26 cellular contexts compared by ENCODE assay signal in the genomic region with DNA sequence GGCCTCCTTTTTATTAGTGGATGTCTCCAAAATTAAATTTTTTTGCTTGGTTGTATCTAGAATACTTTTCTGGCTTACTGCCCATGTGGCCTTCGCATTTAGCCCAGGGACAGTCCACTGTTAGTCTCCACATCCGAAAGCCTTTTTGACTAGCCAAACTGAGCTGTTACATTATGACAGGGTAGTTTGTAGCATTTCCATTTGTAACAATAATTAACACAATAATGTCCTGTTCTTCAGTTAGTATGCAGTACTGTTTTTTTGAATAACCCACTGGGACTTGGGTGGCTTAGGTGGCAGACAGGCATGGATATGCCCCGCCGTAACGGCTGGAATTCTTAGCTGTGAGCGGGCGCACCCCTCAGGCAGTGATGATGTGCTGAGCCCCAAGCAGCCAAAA. TPM values are rescaled to one million over a fixed set of nuclear protein-coding genes. Genes with fewer than 3 reads are reported as not detected.
DNase-seq lines count a peak whose midpoint lies in the region; ATAC-seq and TF ChIP-seq lines count a peak whose summit lies in the region.
"Had no signal": no experiment of that assay in that cellular context is flagged by ENCODE, and none has a peak within 500 bp of the region (broad histone marks: within the 10 kb centered on the region; RNA-seq: fewer than 3 reads in every experiment).

No MANE protein-coding gene starts in this region.

- H3K79me2 ChIP-seq in PC-3 (ENCODE audit: low read length) (no peaks in the 10 kb centered on the region), smooth muscle cell (ENCODE audit: low read depth) (no peaks in the 10 kb centered on the region)

- WGBS in smooth muscle cell (ENCODE audit: low lambda C conversion rate) = 93% methylated on average over 7 of the region's 7 CpGs

- CTCF ChIA-PET in PC-3 (lab: Charles Lee) = interaction anchor here (1.5 kb wide), 1 partner anchor 11 kb away, joined by 8 read pairs; no protein-coding TSS in a partner anchor

- H3K27me3 ChIP-seq in PC-3 (ENCODE audit: low read length) (no peaks in the 10 kb centered on the region), smooth muscle cell (ENCODE audit: low read depth) (no peaks in the 10 kb centered on the region)
- H3K27me3 ChIP-seq: gastroesophageal sphincter had no signal

- H3F3A ChIP-seq in PC-3 (ENCODE audit: low read length, unreplicated experiment) = no peaks in the 10 kb centered on the region
- no peaks in the 10 kb centered on the region for H3F3A ChIP-seq in smooth muscle cell (ENCODE audit: low read depth)

- peaks cover 6% of the 10 kb centered on the region for H3K4me1 Mint-ChIP-seq in chondrocyte (ENCODE audit: low read depth)
- H3K4me1 Mint-ChIP-seq in activated T-cell treated with anti-CD3 and anti-CD28 coated beads, Interleukin-2, amount 50 U/mL, for 4 hours (ENCODE audit: low read depth) = no peaks in the 10 kb centered on the region
- H3K4me1 Mint-ChIP-seq: activated T-helper 17 cell treated with anti-CD3 and anti-CD28 coated beads, Interleukin-2, amount 50 U/mL, for 72 hours; memory B cell had no signal

- peak overlapping the region; percentile 49 for H3K27ac Mint-ChIP-seq in chondrocyte (ENCODE audit: unreplicated experiment)
- H3K27ac Mint-ChIP-seq: activated T-helper 17 cell treated with anti-CD3 and anti-CD28 coated beads, Interleukin-2, amount 50 U/mL, for 72 hours; CD4-positive, CD25-positive, alpha-beta regulatory T cell; memory B cell; progenitor cell of endocrine pancreas; T-helper 1 cell treated with Interleukin-12 subunit alpha and Interleukin-12 subunit beta and Interleukin-4 antibody, amounts not matched to agents 30 μg/mL and 1 μg/mL, for 36 hours had no signal

- no peak overlapping the region for H3K4me3 Mint-ChIP-seq in chondrocyte (ENCODE audit: unreplicated experiment)
- no peak overlapping the region for H3K4me3 Mint-ChIP-seq in activated T-cell treated with anti-CD3 and anti-CD28 coated beads, Interleukin-2, amount 50 U/mL, for 4 hours
- H3K4me3 Mint-ChIP-seq: activated T-helper 17 cell treated with anti-CD3 and anti-CD28 coated beads, Interleukin-2, amount 50 U/mL, for 72 hours; CD4-positive, CD25-positive, alpha-beta regulatory T cell; memory B cell; T-helper 1 cell treated with Interleukin-12 subunit alpha and Interleukin-12 subunit beta and Interleukin-4 antibody, amounts not matched to agents 30 μg/mL and 1 μg/mL, for 36 hours had no signal

- BruUV-seq in PC-3 (replicated peaks; lab: Mats Ljungman, UMichigan) = no TSS peak

- TF ChIP-seq CTCF in PC-3 (conservative IDR thresholded peaks at IDR 0.05; ENCODE audit: low read depth, low read length) (no peak), chondrocyte (IDR thresholded peaks at IDR 0.05) (no peak), smooth muscle cell (IDR thresholded peaks at IDR 0.05; ENCODE audit: borderline replicate concordance, insufficient read depth, poor library complexity, severe bottlenecking) (no peak)

- H3K9ac ChIP-seq in PC-3 (ENCODE audit: low read length) (no peak overlapping the region), smooth muscle cell (ENCODE audit: low read depth) (peak overlapping the region; percentile 15)

- no peaks in the 10 kb centered on the region for H3K27me3 Mint-ChIP-seq in chondrocyte (ENCODE audit: low read depth)
- H3K27me3 Mint-ChIP-seq in activated T-cell treated with anti-CD3 and anti-CD28 coated beads, Interleukin-2, amount 50 U/mL, for 4 hours (ENCODE audit: low read depth) = no peaks in the 10 kb centered on the region
- H3K27me3 Mint-ChIP-seq: activated T-helper 17 cell treated with anti-CD3 and anti-CD28 coated beads, Interleukin-2, amount 50 U/mL, for 72 hours; progenitor cell of endocrine pancreas had no signal

- intact Hi-C loops in PC-3 (cut with micrococcal nuclease) (no loop called here), posterior cingulate gyrus (cut with DNase I) (no loop called here)

- H3K4me2 ChIP-seq in PC-3 (ENCODE audit: low read length) (no peak overlapping the region), smooth muscle cell (no peak overlapping the region)

- DNase-seq in PC-3 = no peak
- DNase-seq in chondrocyte (ENCODE audit: low spot score) = no peak
- DNase-seq in smooth muscle cell (lab: John Stamatoyannopoulos, UW; ENCODE audit: unreplicated experiment) = no peak
- DNase-seq in activated T-cell treated with anti-CD3 and anti-CD28 coated beads, Interleukin-2, amount 50 U/mL, for 4 hours = no peak
- DNase-seq in posterior cingulate gyrus = no peak
- DNase-seq: activated CD4-positive, alpha-beta T cell treated with anti-CD3 and anti-CD28 coated beads, Interleukin-2, amount 50 U/mL, for 48 hours; activated CD8-positive, alpha-beta memory T cell treated with anti-CD3 and anti-CD28 coated beads, Interleukin-2, amount 50 U/mL, for 4 hours; activated naive CD4-positive, alpha-beta T cell treated with anti-CD3 and anti-CD28 coated beads, Interleukin-2, amount 50 U/mL, for 16 hours; amygdala; CD4-positive, CD25-positive, alpha-beta regulatory T cell; central memory CD4-positive, alpha-beta T cell; dermis blood vessel endothelial cell; hippocampal formation; KBM-7; left colon; MM.1S; NCI-H2081; NCI-H2227 treated with DMSO at 0.1 percent for 48 hours; NCI-H748 treated with DMSO at 0.1 percent for 48 hours; stimulated activated naive CD4-positive, alpha-beta T cell treated with Interleukin-2 at 50 U/mL for 16 hours had no signal

- H3K36me3 ChIP-seq in PC-3 (ENCODE audit: low read depth, low read length) = no peaks in the 10 kb centered on the region
- H3K36me3 ChIP-seq in smooth muscle cell (ENCODE audit: low read depth) = no peaks in the 10 kb centered on the region
- H3K36me3 ChIP-seq: gastroesophageal sphincter, HAP-1 had no signal

- no peaks in the 10 kb centered on the region for H3K36me3 Mint-ChIP-seq in chondrocyte (ENCODE audit: low read depth)
- no peaks in the 10 kb centered on the region for H3K36me3 Mint-ChIP-seq in activated T-cell treated with anti-CD3 and anti-CD28 coated beads, Interleukin-2, amount 50 U/mL, for 4 hours (ENCODE audit: insufficient read depth)
- H3K36me3 Mint-ChIP-seq: CD4-positive, CD25-positive, alpha-beta regulatory T cell had no signal

- peaks cover 45% of the 10 kb centered on the region for H3K4me1 ChIP-seq in PC-3 (ENCODE audit: insufficient read depth, low read length)
- H3K4me1 ChIP-seq in smooth muscle cell (ENCODE audit: low read depth) = no peaks in the 10 kb centered on the region
- H3K4me1 ChIP-seq: gastroesophageal sphincter had no signal

- POLR2A ChIA-PET in PC-3 (lab: Charles Lee; ENCODE audit: unreplicated experiment) = no interaction called here

- H3K4me3 ChIP-seq in PC-3 (ENCODE audit: low read length) (no peak overlapping the region), smooth muscle cell (no peak overlapping the region)
- H3K4me3 ChIP-seq: gastroesophageal sphincter, HAP-1 had no signal

- no peak overlapping the region for H2AFZ ChIP-seq in PC-3 (ENCODE audit: low read length)
- H2AFZ ChIP-seq in smooth muscle cell (ENCODE audit: low read depth) = no peak overlapping the region

- H3K9me2 ChIP-seq in PC-3 (replicated peaks; ENCODE audit: low read length) = no peaks in the 10 kb centered on the region

- no peaks in the 10 kb centered on the region for H3K9me3 Mint-ChIP-seq in chondrocyte (ENCODE audit: low read depth)
- no peaks in the 10 kb centered on the region for H3K9me3 Mint-ChIP-seq in activated T-cell treated with anti-CD3 and anti-CD28 coated beads, Interleukin-2, amount 50 U/mL, for 4 hours
- H3K9me3 Mint-ChIP-seq: activated T-helper 17 cell treated with anti-CD3 and anti-CD28 coated beads, Interleukin-2, amount 50 U/mL, for 72 hours; CD4-positive, CD25-positive, alpha-beta regulatory T cell; memory B cell; T-helper 1 cell treated with Interleukin-12 subunit alpha and Interleukin-12 subunit beta and Interleukin-4 antibody, amounts not matched to agents 30 μg/mL and 1 μg/mL, for 36 hours had no signal

- H3K27ac ChIP-seq in PC-3 (ENCODE audit: low read length) = peak overlapping the region; percentile 74
- H3K27ac ChIP-seq in smooth muscle cell (ENCODE audit: low read depth) = peak overlapping the region; percentile 66
- H3K27ac ChIP-seq: gastroesophageal sphincter had no signal

- H4K20me1 ChIP-seq in PC-3 (ENCODE audit: low read length) = no peaks in the 10 kb centered on the region
- no peaks in the 10 kb centered on the region for H4K20me1 ChIP-seq in smooth muscle cell (ENCODE audit: low read depth)

- no peaks in the 10 kb centered on the region for H3K9me3 ChIP-seq in PC-3 (ENCODE audit: low read length)
- H3K9me3 ChIP-seq in smooth muscle cell (replicated peaks; ENCODE audit: low read depth) = no peaks in the 10 kb centered on the region
- H3K9me3 ChIP-seq: gastroesophageal sphincter, HAP-1 had no signal

- ATAC-seq in PC-3 = no peak
- no peak for ATAC-seq in activated T-cell treated with anti-CD3 and anti-CD28 coated beads, Interleukin-2, amount 50 U/mL, for 4 hours
- ATAC-seq: gastroesophageal sphincter, left colon had no signal

RNA-seq across cellular contexts. Expression of a gene that starts 12.7 kb away (rescaled TPM):
- total RNA-seq in PC-3 (2014; rRNA removed) (2.4 and 5.4 TPM in 2 replicates), chondrocyte (7.2 to 18.0 TPM (median 7.7 TPM) in 3 replicates), smooth muscle cell (5.1 and 19.7 TPM in 2 replicates)
- polyA plus RNA-seq in smooth muscle cell = 7.6 and 13.3 TPM in 2 replicates
- total RNA-seq in activated T-cell treated with anti-CD3 and anti-CD28 coated beads, Interleukin-2, amount 50 U/mL, for 4 hours = 10 to 100 TPM; 24.9 to 41.2 (median 31.0) TPM

RNA-seq across cellular contexts. Expression of a gene that starts 30.6 kb away (rescaled TPM):
- total RNA-seq in PC-3 (2014; rRNA removed) = 9.1 and 11.4 TPM in 2 replicates
- 18.0 to 18.9 TPM (median 18.2 TPM) in 3 replicates for total RNA-seq in chondrocyte
- total RNA-seq in smooth muscle cell = 11.1 and 12.1 TPM in 2 replicates
- polyA plus RNA-seq in smooth muscle cell = 6.3 and 12.1 TPM in 2 replicates
- total RNA-seq in activated T-cell treated with anti-CD3 and anti-CD28 coated beads, Interleukin-2, amount 50 U/mL, for 4 hours = 10 to 100 TPM in 1 of 3 donors, 1 to 10 TPM in 2; 9.0 to 10.3 (median 9.0) TPM

RNA-seq across cellular contexts. Expression of a gene that starts 49.8 kb away (rescaled TPM):
- total RNA-seq in PC-3 (2014; rRNA removed) (4.5 and 5.4 TPM in 2 replicates), chondrocyte (10.9 to 19.3 TPM (median 11.6 TPM) in 3 replicates), smooth muscle cell (19.1 and 33.3 TPM in 2 replicates)
- polyA plus RNA-seq in smooth muscle cell = 9.2 and 13.5 TPM in 2 replicates
- total RNA-seq in activated T-cell treated with anti-CD3 and anti-CD28 coated beads, Interleukin-2, amount 50 U/mL, for 4 hours = 10 to 100 TPM in 2 of 3 donors, 1 to 10 TPM in 1; 9.1 to 11.9 (median 10.8) TPM
